ENCODE assay signal across 11 cellular contexts in the genomic region with DNA sequence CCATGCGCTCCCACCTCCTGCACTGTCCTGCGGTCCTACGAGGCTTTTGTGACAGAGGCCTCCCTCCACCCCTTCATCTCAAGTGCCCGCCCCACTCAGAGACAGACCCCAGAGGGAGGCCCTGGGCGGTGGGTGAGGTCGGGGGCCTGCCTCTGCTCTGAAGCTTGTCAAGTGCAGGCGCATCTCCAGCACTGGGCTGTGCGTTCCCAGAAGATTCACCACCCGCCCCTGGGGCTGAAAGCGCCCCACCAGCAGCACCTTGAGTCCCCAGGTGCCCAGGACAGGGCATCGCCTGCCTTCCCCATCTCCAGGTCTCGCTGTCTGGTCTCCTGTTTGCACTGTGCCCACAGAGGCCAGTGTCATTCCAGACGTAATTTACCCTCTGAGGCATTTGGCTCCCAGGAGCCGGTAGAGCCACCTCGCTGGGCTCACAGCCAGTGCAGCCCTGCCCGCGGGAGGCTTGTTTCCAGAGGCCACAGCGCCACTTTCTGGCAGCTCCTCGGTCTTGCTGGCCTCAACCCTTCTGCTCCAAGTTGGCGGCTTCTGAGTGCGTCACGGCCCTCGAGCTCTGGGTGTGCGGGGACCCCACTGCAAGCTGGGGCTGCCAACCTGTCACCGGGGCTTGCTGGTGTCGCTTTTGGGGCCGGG.
DNase-seq lines count a peak whose midpoint lies in the region; ATAC-seq and TF ChIP-seq lines count a peak whose summit lies in the region.
"Had no signal": no experiment of that assay in that cellular context is flagged by ENCODE, and none has a peak within 500 bp of the region (broad histone marks: within the 10 kb centered on the region; RNA-seq: fewer than 3 reads in every experiment).

No MANE protein-coding gene starts in this region.

- H3K27ac ChIP-seq in WERI-Rb-1 (no peak overlapping the region), hepatocyte (no peak overlapping the region)
- H3K27ac ChIP-seq in CD4-positive, alpha-beta T cell (ENCODE audit: low read depth, low read length), result no peak overlapping the region

- no peaks in the 10 kb centered on the region for H4K20me1 ChIP-seq in hepatocyte (ENCODE audit: insufficient read depth, poor library complexity, severe bottlenecking)

- no peak overlapping the region for H2AFZ ChIP-seq in hepatocyte

- no peaks in the 10 kb centered on the region for H3K9me3 Mint-ChIP-seq in CD4-positive, alpha-beta T cell

- POLR2A ChIA-PET in CD4-positive, alpha-beta T cell (lab: Charles Lee), result no interaction called here

- H3K4me1 ChIP-seq in hepatocyte (ENCODE audit: insufficient read depth), result no peaks in the 10 kb centered on the region

- H3K9me3 ChIP-seq in WERI-Rb-1 (ENCODE audit: severe bottlenecking) (peaks cover 15% of the 10 kb centered on the region), hepatocyte (ENCODE audit: low read depth) (no peaks in the 10 kb centered on the region)
- H3K9me3 ChIP-seq in CD4-positive, alpha-beta T cell (ENCODE audit: control insufficient read depth, low read length), result no peaks in the 10 kb centered on the region

- peak; percentile 17 for DNase-seq in DMS79 (lab: John Stamatoyannopoulos, UW)
- peak; percentile 28 for DNase-seq in WERI-Rb-1
- DNase-seq in hepatocyte (ENCODE audit: low spot score), result peak; percentile 28
- DNase-seq in activated CD4-positive, CD25-positive, alpha-beta regulatory T cell treated with anti-CD3 and anti-CD28 coated beads, Interleukin-2, amount 50 U/mL, for 72 hours, result no peak
- DNase-seq in NOMO-1 treated with dmso at 0.1 percent for 144 hours (lab: John Stamatoyannopoulos, UW; ENCODE audit: unreplicated experiment), result no peak
- no peak for DNase-seq in CD4-positive, alpha-beta T cell
- DNase-seq: activated effector memory CD4-positive, alpha-beta T cell treated with anti-CD3 and anti-CD28 coated beads, Interleukin-2, amount 50 U/mL, for 16 hours; SW 1271; trophoblast cell had no signal

- no peak overlapping the region for H3K4me2 ChIP-seq in hepatocyte

- no peak overlapping the region for H3K27ac Mint-ChIP-seq in CD4-positive, alpha-beta T cell

- CTCF ChIA-PET in CD4-positive, alpha-beta T cell (lab: Charles Lee), result no interaction called here

- H3K27me3 ChIP-seq in WERI-Rb-1 (ENCODE audit: insufficient read depth, low read depth, severe bottlenecking) (peaks cover 97% of the 10 kb centered on the region), hepatocyte (no peaks in the 10 kb centered on the region)
- no peaks in the 10 kb centered on the region for H3K27me3 ChIP-seq in CD4-positive, alpha-beta T cell (ENCODE audit: control insufficient read depth, insufficient read depth, low read length)

- 83% methylated on average over 27 of the region's 27 CpGs for WGBS in hepatocyte (ENCODE audit: low lambda C conversion rate, missing lambda C conversion rate)

- H3K79me2 ChIP-seq in hepatocyte, result no peaks in the 10 kb centered on the region

- H3K36me3 ChIP-seq in WERI-Rb-1, result no peaks in the 10 kb centered on the region
- no peaks in the 10 kb centered on the region for H3K36me3 ChIP-seq in hepatocyte (replicated peaks; ENCODE audit: insufficient read depth, low read depth)

- no peaks in the 10 kb centered on the region for H3K9me2 ChIP-seq in hepatocyte (replicated peaks; ENCODE audit: insufficient read depth)

- H3K27me3 Mint-ChIP-seq in CD4-positive, alpha-beta T cell, result no peaks in the 10 kb centered on the region

- H3K4me3 Mint-ChIP-seq in CD4-positive, alpha-beta T cell, result no peak overlapping the region

- TF ChIP-seq CTCF in LNCAP (IDR thresholded peaks at IDR 0.05), result peak; percentile 60
- peak; percentile 63 for TF ChIP-seq CTCF in WERI-Rb-1 (IDR thresholded peaks at IDR 0.05; ENCODE audit: low read depth, low read length)
- TF ChIP-seq CTCF in hepatocyte (IDR thresholded peaks at IDR 0.05; ENCODE audit: poor library complexity), result peak; percentile 37
- TF ChIP-seq CTCF in CD4-positive, alpha-beta T cell (IDR thresholded peaks at IDR 0.05), result no peak

- no peak overlapping the region for H3K4me3 ChIP-seq in WERI-Rb-1 (ENCODE audit: low read depth, low read length)
- H3K4me3 ChIP-seq in hepatocyte, result no peak overlapping the region

- H3K4me1 Mint-ChIP-seq in CD4-positive, alpha-beta T cell (ENCODE audit: low read depth), result no peaks in the 10 kb centered on the region

- intact Hi-C loops in CD4-positive, alpha-beta T cell (cut with DNase I, micrococcal nuclease), result no loop called here

- no peaks in the 10 kb centered on the region for H3K36me3 Mint-ChIP-seq in CD4-positive, alpha-beta T cell (ENCODE audit: low read depth)

- no peak for ATAC-seq in GM18517 (IDR thresholded peaks at IDR 0.05; ENCODE audit: unreplicated experiment)
- ATAC-seq in CD4-positive, alpha-beta T cell (ENCODE audit: poor library complexity), result no peak

Comparison
In these comparisons a context has a peak if more than half of its experiments do, and no peak if none do; other contexts are left out.
1. DNase-seq: peak in DMS79 (single experiment), WERI-Rb-1 (single experiment) and hepatocyte (single experiment); none in activated CD4-positive, CD25-positive, alpha-beta regulatory T cell treated with anti-CD3 and anti-CD28 coated beads, Interleukin-2, amount 50 U/mL, for 72 hours (single experiment), NOMO-1 treated with dmso at 0.1 percent for 144 hours (single experiment) and CD4-positive, alpha-beta T cell (0 of 10).